8 cellular contexts compared by ENCODE assay signal in the genomic region with DNA sequence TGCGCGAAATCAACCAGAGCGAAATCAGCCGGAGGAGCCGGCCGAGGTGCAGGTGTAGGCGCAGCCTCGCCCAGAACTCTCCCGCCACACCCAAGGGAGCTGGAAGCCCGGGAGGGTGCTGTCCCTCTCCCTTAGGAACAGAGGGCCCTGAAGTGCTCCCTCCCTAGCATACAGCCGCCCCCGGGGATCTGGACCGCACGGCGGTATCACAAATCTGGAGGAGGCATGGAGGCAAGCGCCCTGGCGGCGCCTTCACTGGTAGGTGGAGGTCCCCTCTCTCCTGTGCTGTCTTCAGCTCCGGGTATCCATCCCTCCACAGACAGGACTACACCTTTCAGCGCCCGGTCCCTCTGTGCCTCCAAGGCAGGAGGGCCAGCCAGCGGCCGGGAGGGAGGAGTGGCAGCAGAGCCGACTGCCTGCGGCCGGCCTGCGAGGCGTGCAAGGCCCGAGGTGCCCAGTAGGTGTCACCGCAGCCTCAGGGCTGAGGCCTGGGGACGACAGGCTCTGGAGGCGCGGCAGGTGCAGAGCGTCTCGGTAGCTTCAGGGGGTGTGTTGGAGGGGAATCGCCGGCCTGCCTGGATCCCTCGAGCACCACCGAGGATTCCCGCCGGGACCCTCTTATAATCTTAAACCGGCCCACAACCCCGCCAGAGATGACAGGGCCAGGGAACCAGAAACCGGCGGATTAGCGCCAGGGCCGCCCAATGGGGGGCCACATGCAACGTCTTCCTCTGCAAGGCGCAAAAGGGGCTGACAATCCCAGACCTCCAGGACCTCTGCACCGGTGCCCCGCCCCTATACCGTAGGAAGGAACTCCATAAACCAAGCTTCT. TPM values are rescaled to one million over a fixed set of nuclear protein-coding genes. Genes with fewer than 3 reads are reported as not detected.
DNase-seq lines count a peak whose midpoint lies in the region; ATAC-seq, FAIRE-seq and TF ChIP-seq lines count a peak whose summit lies in the region.

No MANE protein-coding gene starts in this region.

- H3K4me3 Mint-ChIP-seq in T-cell: peak overlapping the region; percentile 43 to 70 (median 57)

- H4K20me1 ChIP-seq in MM.1S (ENCODE audit: insufficient read depth, low read length): no peaks in the 10 kb centered on the region

- no peaks in the 10 kb centered on the region for H3K4me1 ChIP-seq in MM.1S (ENCODE audit: low read length)
- peaks cover 6% of the 10 kb centered on the region for H3K4me1 ChIP-seq in adipocyte (ENCODE audit: control insufficient read depth, insufficient read depth, low read length)

- POLR2A ChIA-PET in T-cell (lab: Charles Lee): interaction anchor here in 1 of 2 donors (0.6 kb wide), 1 partner anchor 849 kb away, joined by 3 read pairs; no protein-coding TSS in a partner anchor

- H3K79me2 ChIP-seq in MM.1S (ENCODE audit: low read length): no peaks in the 10 kb centered on the region

- no peak overlapping the region for H3K27ac Mint-ChIP-seq in T-cell

- FAIRE-seq in H54 (lab: Jason Lieb, UNC): no peak

- DNase-seq in EL (peak; percentile 56), H54 (ENCODE audit: insufficient read length, low spot score) (peak; percentile 86), MM.1S (peak; percentile 75), T-cell (peak; percentile 42 to 79 (median 66)), adipocyte (ENCODE audit: low read depth) (peak; percentile 83), hepatic stellate cell (ENCODE audit: low spot score) (peak; percentile 81), retina (peak; percentile 88)

- H3F3A ChIP-seq in MM.1S (ENCODE audit: insufficient read depth, low read length): no peaks in the 10 kb centered on the region

- ATAC-seq in T-cell (replicated peaks in 1 of 4) (peak; percentile 92 to 96 (median 94)), GM19324 (IDR thresholded peaks at IDR 0.05; ENCODE audit: low FRiP score, unreplicated experiment) (no peak)

- TF ChIP-seq CTCF in MM.1S (IDR thresholded peaks at IDR 0.05; ENCODE audit: low read length): peak; percentile 87

- TF ChIP-seq POLR2A in H54 (IDR thresholded peaks at IDR 0.05; ENCODE audit: low read depth, low read length): no peak

- no peak overlapping the region for H3K9ac ChIP-seq in MM.1S (ENCODE audit: low read length)
- H3K9ac ChIP-seq in adipocyte (ENCODE audit: low read length): no peak overlapping the region

- no peaks in the 10 kb centered on the region for H3K36me3 Mint-ChIP-seq in T-cell

- H3K36me3 ChIP-seq in MM.1S (replicated peaks; ENCODE audit: insufficient read depth, low read length) (no peaks in the 10 kb centered on the region), adipocyte (ENCODE audit: control insufficient read depth, insufficient read depth, low read length, severe bottlenecking) (no peaks in the 10 kb centered on the region)

- no peaks in the 10 kb centered on the region for H3K9me3 Mint-ChIP-seq in T-cell

- H3K9me2 ChIP-seq in MM.1S (replicated peaks; ENCODE audit: insufficient read depth, low read length): no peaks in the 10 kb centered on the region

- H3K27me3 ChIP-seq in MM.1S (replicated peaks; ENCODE audit: insufficient read depth, low read length) (peaks cover 71% of the 10 kb centered on the region), adipocyte (replicated peaks; ENCODE audit: control insufficient read depth, insufficient read depth, low read length) (peaks cover 68% of the 10 kb centered on the region)

- CTCF ChIA-PET in T-cell (lab: Charles Lee): interaction anchor here (0.6 to 3.0 kb wide), 18 partner anchors 28 to 497 kb away, joined by 3 to 12 read pairs (median 3); no protein-coding TSS in a partner anchor

- no peaks in the 10 kb centered on the region for H3K9me3 ChIP-seq in MM.1S (replicated peaks; ENCODE audit: insufficient read depth, low read length)
- no peaks in the 10 kb centered on the region for H3K9me3 ChIP-seq in adipocyte (ENCODE audit: control insufficient read depth, low read length)

- H3K4me1 Mint-ChIP-seq in T-cell: peaks cover 16 to 32% (median 26%) of the 10 kb centered on the region in 3 donors

- peaks cover 46 to 77% of the 10 kb centered on the region in 2 donors for H3K27me3 Mint-ChIP-seq in T-cell

- no peak overlapping the region for H3K4me3 ChIP-seq in MM.1S (ENCODE audit: low read length)
- H3K4me3 ChIP-seq in adipocyte (ENCODE audit: low read length): no peak overlapping the region

- no peak overlapping the region for H3K27ac ChIP-seq in MM.1S (ENCODE audit: low read length)

- H2AFZ ChIP-seq in MM.1S (ENCODE audit: low read length): no peak overlapping the region

- peak overlapping the region; percentile 33; the same call in 1 of the 2 replicates for H3K4me2 ChIP-seq in MM.1S (ENCODE audit: low read depth, low read length)

RNA-seq across cellular contexts. Expression of a gene that starts 2.8 kb away (rescaled TPM):
- total RNA-seq in T-cell: under 1 TPM in 2 of 5 donors, not detected in 3; 0.12 to 0.28 TPM

RNA-seq across cellular contexts. Expression of a gene that starts 16.6 kb away (rescaled TPM):
- under 1 TPM in 1 of 5 donors, not detected in 4; 0.16 TPM for total RNA-seq in T-cell
